In genomic region chr1:12587981-12588620, GRCh38 we compare ENCODE assay signal across 19 cellular contexts. TPM values are rescaled to one million over a fixed set of nuclear protein-coding genes. Genes with fewer than 3 reads are reported as not detected.
DNase-seq lines count a peak whose midpoint lies in the region; ATAC-seq and TF ChIP-seq lines count a peak whose summit lies in the region.
"Had no signal": no experiment of that assay in that cellular context is flagged by ENCODE, and none has a peak within 500 bp of the region (broad histone marks: within the 10 kb centered on the region; RNA-seq: fewer than 3 reads in every experiment).

No MANE protein-coding gene starts in this region.

- no peaks in the 10 kb centered on the region for H3K27me3 Mint-ChIP-seq in activated naive CD8-positive, alpha-beta T cell treated with anti-CD3 and anti-CD28 coated beads, Interleukin-2, amount 50 U/mL, for 24 hours

- H3K9me3 ChIP-seq in mesenchymal stem cell (ENCODE audit: control insufficient read depth, low read length): no peaks in the 10 kb centered on the region
- H3K9me3 ChIP-seq in BE2C: no peaks in the 10 kb centered on the region
- H3K9me3 ChIP-seq: HAP-1 had no signal

- H2AK5ac ChIP-seq in mesenchymal stem cell (ENCODE audit: low read length, severe bottlenecking): no peak overlapping the region

- H3K18ac ChIP-seq in mesenchymal stem cell (ENCODE audit: low read depth in 1 of 2, low read length in 2 of 2): no peak overlapping the region

- H2AFZ ChIP-seq in mesenchymal stem cell (ENCODE audit: low read depth, low read length): no peak overlapping the region

- H2BK5ac ChIP-seq in mesenchymal stem cell (ENCODE audit: low read depth, low read length, poor library complexity, severe bottlenecking): no peak overlapping the region

- TF ChIP-seq CTCF in BE2C (IDR thresholded peaks at IDR 0.05; ENCODE audit: low read depth, low read length): no peak

- no peak overlapping the region for H3K27ac Mint-ChIP-seq in activated naive CD8-positive, alpha-beta T cell treated with anti-CD3 and anti-CD28 coated beads, Interleukin-2, amount 50 U/mL, for 24 hours
- H3K27ac Mint-ChIP-seq: CD14-positive monocyte had no signal

- H3K4me3 Mint-ChIP-seq in activated naive CD8-positive, alpha-beta T cell treated with anti-CD3 and anti-CD28 coated beads, Interleukin-2, amount 50 U/mL, for 24 hours: no peak overlapping the region
- H3K4me3 Mint-ChIP-seq: CD14-positive monocyte, neural crest cell had no signal

- H3K4me1 Mint-ChIP-seq in activated naive CD8-positive, alpha-beta T cell treated with anti-CD3 and anti-CD28 coated beads, Interleukin-2, amount 50 U/mL, for 24 hours: peaks cover 22% of the 10 kb centered on the region
- H3K4me1 Mint-ChIP-seq: CD14-positive monocyte, neural crest cell had no signal

- H3K9me3 Mint-ChIP-seq in activated naive CD8-positive, alpha-beta T cell treated with anti-CD3 and anti-CD28 coated beads, Interleukin-2, amount 50 U/mL, for 24 hours: no peaks in the 10 kb centered on the region
- H3K9me3 Mint-ChIP-seq: neural crest cell had no signal

- in situ Hi-C loops in Caki2 (cut with HindIII; ENCODE audit: low pct_unique_long_range_greater_than_20kb, low sequenced_read_pairs): no loop called here

- H2BK12ac ChIP-seq in mesenchymal stem cell (ENCODE audit: low read length in 2 of 2): no peak overlapping the region

- H4K91ac ChIP-seq in mesenchymal stem cell (ENCODE audit: low read length): no peak overlapping the region

- H3K36me3 ChIP-seq in mesenchymal stem cell (ENCODE audit: control insufficient read depth in 1 of 2, insufficient read depth in 2 of 2, low read depth in 1 of 2, low read length in 2 of 2) (peaks cover 0 to 5% of the 10 kb centered on the region in 2 experiments), BE2C (no peaks in the 10 kb centered on the region)
- H3K36me3 ChIP-seq: HAP-1 had no signal

- H3K4me1 ChIP-seq in mesenchymal stem cell (ENCODE audit: control insufficient read depth, insufficient read depth, low read depth, low read length) (peaks cover 3% of the 10 kb centered on the region), BE2C (no peaks in the 10 kb centered on the region)
- H3K4me1 ChIP-seq: HAP-1 had no signal

- ATAC-seq in activated naive CD8-positive, alpha-beta T cell treated with anti-CD3 and anti-CD28 coated beads, Interleukin-2, amount 50 U/mL, for 24 hours: peak; percentile 62
- no peak for ATAC-seq in HG02870 (IDR thresholded peaks at IDR 0.05; ENCODE audit: unreplicated experiment)
- ATAC-seq: Right ventricle myocardium inferior, sciatic nerve had no signal

- no peak overlapping the region for H3K27ac ChIP-seq in mesenchymal stem cell (ENCODE audit: low read length, poor library complexity, severe bottlenecking)
- H3K27ac ChIP-seq: VCaP had no signal

- H3K14ac ChIP-seq in mesenchymal stem cell (ENCODE audit: low read length in 2 of 2): no peak overlapping the region

- no peaks in the 10 kb centered on the region for H3K79me1 ChIP-seq in mesenchymal stem cell (replicated peaks; ENCODE audit: low read length, poor library complexity, severe bottlenecking)

- DNase-seq in Caki2 (ENCODE audit: low read depth) (peak; percentile 87), HT1080 (ENCODE audit: low read depth) (peak; percentile 78), mesenchymal stem cell (peak; percentile 16), BE2C (no peak), mesenteric fat pad (ENCODE audit: low spot score) (no peak)
- no peak for DNase-seq in activated naive CD8-positive, alpha-beta T cell treated with anti-CD3 and anti-CD28 coated beads, Interleukin-2, amount 50 U/mL, for 24 hours
- no peak for DNase-seq in stimulated activated CD4-positive, alpha-beta T cell treated with anti-CD3 and anti-CD28 coated beads, Interleukin-15, amount 100 ng/mL, for 24 hours
- DNase-seq: effector memory CD4-positive, alpha-beta T cell; glutamatergic neuron; NCI-H1105; NCI-H510A had no signal

- H3K27me3 ChIP-seq in mesenchymal stem cell (ENCODE audit: control insufficient read depth in 1 of 2, insufficient read depth in 1 of 2, low read length in 2 of 2) (peaks cover 0 to 16% of the 10 kb centered on the region in 2 experiments), BE2C (no peaks in the 10 kb centered on the region)

- H3K4me3 ChIP-seq in mesenchymal stem cell (ENCODE audit: insufficient read depth in 1 of 2, low read depth in 1 of 2, low read length in 2 of 2): no peak overlapping the region
- H3K4me3 ChIP-seq in BE2C (ENCODE audit: low read depth, low read length): no peak overlapping the region
- H3K4me3 ChIP-seq: HAP-1 had no signal

- WGBS in mesenchymal stem cell: 81% methylated on average over 7 of the region's 7 CpGs

- no peak overlapping the region for H2BK120ac ChIP-seq in mesenchymal stem cell (ENCODE audit: low read depth, low read length)

- H3K36me3 Mint-ChIP-seq in activated naive CD8-positive, alpha-beta T cell treated with anti-CD3 and anti-CD28 coated beads, Interleukin-2, amount 50 U/mL, for 24 hours (ENCODE audit: low read depth): peaks cover 35% of the 10 kb centered on the region
- H3K36me3 Mint-ChIP-seq: CD14-positive monocyte had no signal

- H3K4me2 ChIP-seq in mesenchymal stem cell (ENCODE audit: low read length, poor library complexity, severe bottlenecking): no peak overlapping the region

- H4K8ac ChIP-seq in mesenchymal stem cell (ENCODE audit: low read length): no peak overlapping the region

- H3K4ac ChIP-seq in mesenchymal stem cell (ENCODE audit: low read depth in 1 of 2, low read length in 2 of 2): no peak overlapping the region

- no peak overlapping the region for H3K9ac ChIP-seq in mesenchymal stem cell (ENCODE audit: low read length)

- no peak overlapping the region for H3K23ac ChIP-seq in mesenchymal stem cell (ENCODE audit: low read length in 2 of 2)

- no peak overlapping the region for H2BK15ac ChIP-seq in mesenchymal stem cell (ENCODE audit: low read depth, poor library complexity, severe bottlenecking)

RNA-seq across cellular contexts. Expression of gene DHRS3, which starts 29.9 kb away (rescaled TPM):
- 489 and 550 TPM in 2 replicates for total RNA-seq in Caki2 (2014; rRNA removed; shearing (Covaris generic); ENCODE audit: low replicate concordance)
- 0.10 TPM in 1 of 2 replicates, not detected in the other for total RNA-seq in HT1080 (2014; rRNA removed; shearing (Covaris generic))
- polyA plus RNA-seq in HT1080 (2015; cell fraction: cytosol; rRNA removed): 5.2 and 8.0 TPM in 2 replicates
- polyA plus RNA-seq in HT1080 (2015; cell fraction: nucleus; rRNA removed): 10.0 and 13.4 TPM in 2 replicates
- polyA plus RNA-seq in mesenchymal stem cell (2013, experiment 1 of 2): 0.30 TPM
- 0.34 TPM for polyA plus RNA-seq in mesenchymal stem cell (2013, experiment 2 of 2)
- polyA plus RNA-seq in BE2C (2012; ENCODE audit: insufficient read depth, insufficient read length, low read depth): 0.36 TPM
- 495 TPM for total RNA-seq in mesenteric fat pad

RNA-seq across cellular contexts. Expression of gene AADACL4, which starts 55.8 kb away (rescaled TPM):
- not detected in 2 replicates for total RNA-seq in Caki2 (2014; rRNA removed; shearing (Covaris generic); ENCODE audit: low replicate concordance)
- not detected in 2 replicates for total RNA-seq in HT1080 (2014; rRNA removed; shearing (Covaris generic))
- not detected in 2 replicates for polyA plus RNA-seq in HT1080 (2015; cell fraction: cytosol; rRNA removed)
- polyA plus RNA-seq in HT1080 (2015; cell fraction: nucleus; rRNA removed): not detected in 2 replicates
- polyA plus RNA-seq in mesenchymal stem cell (2013, experiment 1 of 2): not detected
- polyA plus RNA-seq in mesenchymal stem cell (2013, experiment 2 of 2): not detected
- polyA plus RNA-seq in BE2C (2012; ENCODE audit: insufficient read depth, insufficient read length, low read depth): not detected
- not detected for total RNA-seq in mesenteric fat pad
- total RNA-seq: neural crest cell, Right ventricle myocardium inferior, sciatic nerve, subcutaneous adipose tissue had no signal
- polyA plus RNA-seq: CD14-positive monocyte had no signal

Comparison
In these comparisons a context has a peak if more than half of its experiments do, and no peak if none do; other contexts are left out.
1. DNase-seq: peak in Caki2 (single experiment), HT1080 (single experiment) and mesenchymal stem cell (single experiment); none in activated naive CD8-positive, alpha-beta T cell treated with anti-CD3 and anti-CD28 coated beads, Interleukin-2, amount 50 U/mL, for 24 hours (single experiment), BE2C (single experiment), mesenteric fat pad (single experiment) and stimulated activated CD4-positive, alpha-beta T cell treated with anti-CD3 and anti-CD28 coated beads, Interleukin-15, amount 100 ng/mL, for 24 hours (single experiment).
2. RNA of gene DHRS3, which starts 29.9 kb away (total RNA-seq): 489 to 550 TPM in Caki2 and 495 TPM in mesenteric fat pad (single experiment); 0.10 TPM in HT1080; every median in the first group is over 100 times any median in the second.